In genomic region chr15:98722209-98722608, GRCh38 we compare ENCODE assay signal across 12 cellular contexts.
"Had no signal": no experiment of that assay in that cellular context is flagged by ENCODE, and none has a peak within 500 bp of the region (broad histone marks: within the 10 kb centered on the region; RNA-seq: fewer than 3 reads in every experiment).

No MANE protein-coding gene starts in this region.

- H3K9me3 ChIP-seq: mucosa of descending colon had no signal

- DNase-seq: activated CD4-positive, alpha-beta T cell treated with anti-CD3 and anti-CD28 coated beads, Interleukin-2, amount 10 ng/mL, durations not matched to agents 7 days and 5 days; activated CD4-positive, CD25-positive, alpha-beta regulatory T cell; activated CD8-positive, alpha-beta memory T cell treated with anti-CD3 and anti-CD28 coated beads for 24 hours; activated naive CD4-positive, alpha-beta T cell treated with Interleukin-2 at 50 U/mL for 16 hours; amygdala; foreskin keratinocyte; mucosa of descending colon; stimulated activated CD4-positive, alpha-beta T cell treated with anti-CD3 and anti-CD28 coated beads, Interleukin-4, amount 100 ng/mL, for 1 hour; stimulated activated CD8-positive, alpha-beta memory T cell treated with anti-CD3 and anti-CD28 coated beads, Interleukin-4, amount 100 ng/mL, for 48 hours; T-helper 17 cell had no signal

- H3K4me3 ChIP-seq: lung, mucosa of descending colon had no signal

- H3K27ac ChIP-seq: foreskin keratinocyte had no signal

- H3K27me3 ChIP-seq: foreskin keratinocyte had no signal

- ATAC-seq: foreskin keratinocyte; mucosa of descending colon; natural killer cell treated with Interleukin-12 subunit alpha and Interleukin-12 subunit beta and Interleukin-15 and Interleukin-18, amount 100 ng/mL, for 72 hours; T-helper 17 cell had no signal
